In the genomic region with DNA sequence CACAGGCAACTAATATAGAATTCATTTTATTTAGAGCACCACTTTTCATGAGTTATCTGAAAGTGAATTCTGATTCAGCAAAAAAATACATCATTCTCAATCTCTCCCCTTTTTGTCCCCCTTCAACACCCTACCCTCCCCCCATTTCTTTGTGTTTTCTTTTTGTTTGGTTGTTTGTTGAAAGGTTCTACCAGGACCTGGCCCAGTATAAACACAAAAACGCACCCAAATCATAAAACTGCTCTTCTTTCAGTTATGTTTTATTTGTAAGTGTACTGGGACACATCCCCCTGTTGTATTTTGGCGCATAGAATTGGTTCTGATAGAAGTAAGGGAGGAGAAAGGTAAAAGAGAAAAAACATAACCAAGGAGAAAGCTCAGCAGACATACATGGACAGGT, we compare ENCODE assay signal across 30 cellular contexts. TPM values are rescaled to one million over a fixed set of nuclear protein-coding genes. Genes with fewer than 3 reads are reported as not detected.
"Had no signal": no experiment of that assay in that cellular context is flagged by ENCODE, and none has a peak within 500 bp of the region (broad histone marks: within the 10 kb centered on the region; RNA-seq: fewer than 3 reads in every experiment).

No MANE protein-coding gene starts in this region.

- H3K36me3 Mint-ChIP-seq: stimulated activated memory B cell treated with anti-CD40 and anti-IgM and Interleukin-4, amounts not matched to agents 10 μg/mL and 1 μg/mL and 100 μg/mL, for 72 hours had no signal

- H3K9me3 Mint-ChIP-seq: dendritic cell treated with granulocyte-macrophage colony-stimulating factor and Interleukin-4, amounts not matched to agents 40 ng/mL and 50 ng/mL, for 4 days; endodermal cell; nephron; stimulated activated naive CD8-positive, alpha-beta T cell treated with anti-CD3 and anti-CD28 coated beads, Interleukin-15, Interleukin-2, amounts not matched to agents 100 ng/mL and 50 ng/mL, for 24 hours had no signal

- ATAC-seq: esophagus mucosa; gastrocnemius medialis; heart left ventricle; left lung; naive thymus-derived CD4-positive, alpha-beta T cell; stimulated activated memory B cell treated with anti-CD40 and anti-IgM and Interleukin-4, amounts not matched to agents 10 μg/mL and 1 μg/mL and 100 μg/mL, for 72 hours; upper lobe of right lung had no signal

- H3K4me3 Mint-ChIP-seq: dendritic cell treated with granulocyte-macrophage colony-stimulating factor and Interleukin-4, amounts not matched to agents 40 ng/mL and 50 ng/mL, for 4 days; endodermal cell; stimulated activated memory B cell treated with anti-CD40 and anti-IgM and Interleukin-4, amounts not matched to agents 10 μg/mL and 1 μg/mL and 100 μg/mL, for 72 hours; stimulated activated naive CD8-positive, alpha-beta T cell treated with anti-CD3 and anti-CD28 coated beads, Interleukin-15, Interleukin-2, amounts not matched to agents 100 ng/mL and 50 ng/mL, for 24 hours had no signal

- H3K27ac Mint-ChIP-seq: dendritic cell treated with granulocyte-macrophage colony-stimulating factor and Interleukin-4, amounts not matched to agents 40 ng/mL and 50 ng/mL, for 4 days; endodermal cell; nephron; stimulated activated memory B cell treated with anti-CD40 and anti-IgM and Interleukin-4, amounts not matched to agents 10 μg/mL and 1 μg/mL and 100 μg/mL, for 72 hours; stimulated activated naive CD8-positive, alpha-beta T cell treated with anti-CD3 and anti-CD28 coated beads, Interleukin-15, Interleukin-2, amounts not matched to agents 100 ng/mL and 50 ng/mL, for 24 hours had no signal

- H3K79me2 ChIP-seq: hepatocyte had no signal

- H3K9me3 ChIP-seq: colonic mucosa, gastrocnemius medialis, heart left ventricle, left lung, prostate gland, right atrium auricular region, thoracic aorta, tibial nerve, upper lobe of right lung had no signal

- H3K4me3 ChIP-seq: colonic mucosa, gastrocnemius medialis, heart left ventricle, hepatocyte, left lung, prostate gland, right atrium auricular region, skin epidermis, spleen, thoracic aorta, tibial nerve, upper lobe of right lung, uterus had no signal

- H2AFZ ChIP-seq: hepatocyte had no signal

- H3K4me2 ChIP-seq: hepatocyte had no signal

- H3K27ac ChIP-seq: colonic mucosa, epithelial cell of prostate, gastrocnemius medialis, heart left ventricle, hepatocyte, left lung, prostate gland, right atrium auricular region, skin epidermis, spleen, thoracic aorta, tibial nerve, upper lobe of right lung, uterus had no signal

- DNase-seq: colonic mucosa; effector CD8-positive, alpha-beta T cell; endodermal cell; foreskin fibroblast; gastrocnemius medialis; heart left ventricle; kidney; left lung; mesendoderm; midbrain; naive thymus-derived CD4-positive, alpha-beta T cell; nucleus accumbens; spleen; stimulated activated CD4-positive, alpha-beta T cell treated with anti-CD3 and anti-CD28 coated beads, Interleukin-4, amount 100 ng/mL, for 4 hours; upper lobe of right lung; uterus had no signal

- H3K36me3 ChIP-seq: colonic mucosa, gastrocnemius medialis, heart left ventricle, left lung, prostate gland, right atrium auricular region, spleen, thoracic aorta, tibial nerve, upper lobe of right lung, uterus had no signal

RNA-seq across cellular contexts. Expression of a gene that starts 4.4 kb away (rescaled TPM):
- total RNA-seq: colonic mucosa, gastrocnemius medialis, kidney, left lung, mucosa of gallbladder, osteocyte, right atrium auricular region, tibial nerve, upper lobe of right lung, uterus had no signal
- polyA plus RNA-seq: heart left ventricle; naive thymus-derived CD4-positive, alpha-beta T cell had no signal
